In the genomic region with DNA sequence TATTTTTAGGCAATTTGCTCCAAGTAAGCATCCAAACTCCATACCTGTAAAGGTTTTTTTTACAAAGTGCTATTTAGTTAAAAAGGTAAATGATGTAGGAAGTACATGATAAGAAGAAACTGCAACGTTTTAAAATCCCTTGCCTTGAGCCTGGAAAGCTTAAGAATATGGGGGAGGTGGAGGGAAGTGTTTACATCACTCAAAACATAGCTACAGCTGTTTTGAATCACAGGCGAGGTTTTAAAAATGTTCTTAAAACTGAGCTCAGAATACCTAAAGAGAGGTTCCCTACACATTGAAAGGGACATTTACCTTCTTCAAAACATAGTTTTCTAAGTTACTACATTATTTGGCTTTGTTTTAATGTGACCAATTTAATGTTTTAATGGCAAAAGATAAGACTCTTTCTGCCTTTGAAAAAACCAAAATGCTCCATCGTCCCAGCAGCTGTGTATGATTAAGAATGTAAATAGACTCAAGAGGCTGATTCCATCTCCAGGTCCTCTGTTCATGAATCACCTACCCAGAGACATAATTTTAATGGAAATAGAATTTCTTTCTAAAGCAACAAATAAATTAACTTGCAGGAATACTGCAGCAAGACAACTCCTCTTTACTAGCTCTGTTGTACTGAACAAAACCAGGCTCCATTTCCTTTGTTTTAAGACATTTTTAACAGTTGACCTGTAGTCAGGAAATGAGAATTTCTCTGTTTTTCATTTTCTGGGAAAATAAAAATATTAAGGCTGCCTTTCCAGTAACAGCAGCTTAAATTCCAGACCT, we compare ENCODE assay signal across 11 cellular contexts. TPM values are rescaled to one million over a fixed set of nuclear protein-coding genes. Genes with fewer than 3 reads are reported as not detected.
DNase-seq lines count a peak whose midpoint lies in the region; ATAC-seq, FAIRE-seq and TF ChIP-seq lines count a peak whose summit lies in the region.
"Had no signal": no experiment of that assay in that cellular context is flagged by ENCODE, and none has a peak within 500 bp of the region (broad histone marks: within the 10 kb centered on the region; RNA-seq: fewer than 3 reads in every experiment).

No MANE protein-coding gene starts in this region.

- no peak for TF ChIP-seq CTCF in gastroesophageal sphincter (IDR thresholded peaks at IDR 0.05)
- no peak for TF ChIP-seq CTCF in tibial artery (IDR thresholded peaks at IDR 0.05)

- DNase-seq in activated T-cell treated with anti-CD3 and anti-CD28 coated beads, Interleukin-2, amount 50 U/mL, for 72 hours, result no peak
- no peak for DNase-seq in activated T-cell treated with anti-CD3 and anti-CD28 coated beads, Interleukin-2, amount 50 U/mL, for 1 hour
- no peak for DNase-seq in tibial artery
- DNase-seq in NCI-H1694 treated with DMSO at 0.1 percent for 48 hours (lab: John Stamatoyannopoulos, UW), result no peak
- DNase-seq in GM19240 (ENCODE audit: insufficient read length, low spot score), result no peak
- DNase-seq in GM12892 (ENCODE audit: insufficient read length), result no peak
- DNase-seq: CD4-positive, alpha-beta T cell; naive B cell had no signal

- peak overlapping the region; percentile 35 to 63 (median 54) for H3K27ac ChIP-seq in gastroesophageal sphincter
- H3K27ac ChIP-seq in tibial artery, result peak overlapping the region; percentile 37 to 43

- H3K4me1 ChIP-seq in gastroesophageal sphincter (peaks cover 8 to 50% (median 23%) of the 10 kb centered on the region in 3 donors), tibial artery (peaks cover 0 to 38% (median 10%) of the 10 kb centered on the region in 4 donors)

- H3K27me3 Mint-ChIP-seq in activated T-cell treated with anti-CD3 and anti-CD28 coated beads, Interleukin-2, amount 50 U/mL, for 72 hours (ENCODE audit: low read depth), result no peaks in the 10 kb centered on the region
- no peaks in the 10 kb centered on the region for H3K27me3 Mint-ChIP-seq in activated T-helper 17 cell treated with anti-CD3 and anti-CD28 coated beads, Interleukin-2, amount 50 U/mL, for 72 hours
- H3K27me3 Mint-ChIP-seq: CD4-positive, alpha-beta T cell; naive B cell had no signal

- no peaks in the 10 kb centered on the region for H3K36me3 Mint-ChIP-seq in activated T-cell treated with anti-CD3 and anti-CD28 coated beads, Interleukin-2, amount 50 U/mL, for 72 hours (ENCODE audit: insufficient read depth in 2 of 2)
- no peaks in the 10 kb centered on the region for H3K36me3 Mint-ChIP-seq in activated T-helper 17 cell treated with anti-CD3 and anti-CD28 coated beads, Interleukin-2, amount 50 U/mL, for 72 hours (ENCODE audit: low read depth)
- H3K36me3 Mint-ChIP-seq: naive B cell; stimulated activated effector memory CD8-positive, alpha-beta T cell treated with anti-CD3 and anti-CD28 coated beads, Interleukin-12 subunit alpha, Interleukin-12 subunit beta, amount 100 ng/mL, for 72 hours had no signal

- H3K27me3 ChIP-seq in gastroesophageal sphincter (no peaks in the 10 kb centered on the region), tibial artery (no peaks in the 10 kb centered on the region)

- peak overlapping the region; percentile 37 to 50 for H3K4me3 Mint-ChIP-seq in activated T-cell treated with anti-CD3 and anti-CD28 coated beads, Interleukin-2, amount 50 U/mL, for 72 hours
- H3K4me3 Mint-ChIP-seq in activated T-helper 17 cell treated with anti-CD3 and anti-CD28 coated beads, Interleukin-2, amount 50 U/mL, for 72 hours, result peak overlapping the region; percentile 27
- H3K4me3 Mint-ChIP-seq: CD4-positive, alpha-beta T cell; naive B cell; stimulated activated effector memory CD8-positive, alpha-beta T cell treated with anti-CD3 and anti-CD28 coated beads, Interleukin-12 subunit alpha, Interleukin-12 subunit beta, amount 100 ng/mL, for 72 hours had no signal

- H3K4me3 ChIP-seq in gastroesophageal sphincter, result no peak overlapping the region
- H3K4me3 ChIP-seq in tibial artery, result no peak overlapping the region

- 3 to 6% methylated on average over 3 of the region's 3 CpGs for WGBS in gastroesophageal sphincter (ENCODE audit: low coverage in 1 of 2), 2 donors

- no peak for TF ChIP-seq EP300 in gastroesophageal sphincter (IDR thresholded peaks at IDR 0.05)

- H3K9me3 ChIP-seq in gastroesophageal sphincter (no peaks in the 10 kb centered on the region), tibial artery (no peaks in the 10 kb centered on the region)

- intact Hi-C loops in tibial artery (cut with DNase I; ENCODE audit: low total_unique reads), result no loop called here

- H3K36me3 ChIP-seq in gastroesophageal sphincter, result no peaks in the 10 kb centered on the region
- H3K36me3 ChIP-seq in tibial artery, result no peaks in the 10 kb centered on the region

- H3K27ac Mint-ChIP-seq in activated T-cell treated with anti-CD3 and anti-CD28 coated beads, Interleukin-2, amount 50 U/mL, for 72 hours, result no peak overlapping the region
- H3K27ac Mint-ChIP-seq in activated T-helper 17 cell treated with anti-CD3 and anti-CD28 coated beads, Interleukin-2, amount 50 U/mL, for 72 hours, result peak overlapping the region; percentile 4
- H3K27ac Mint-ChIP-seq: CD4-positive, alpha-beta T cell; naive B cell; stimulated activated effector memory CD8-positive, alpha-beta T cell treated with anti-CD3 and anti-CD28 coated beads, Interleukin-12 subunit alpha, Interleukin-12 subunit beta, amount 100 ng/mL, for 72 hours had no signal

- no peak for ATAC-seq in activated T-cell treated with anti-CD3 and anti-CD28 coated beads, Interleukin-2, amount 50 U/mL, for 72 hours (replicated peaks in 1 of 2)
- ATAC-seq in activated T-helper 17 cell treated with anti-CD3 and anti-CD28 coated beads, Interleukin-2, amount 50 U/mL, for 72 hours (replicated peaks), result no peak
- no peak for ATAC-seq in gastroesophageal sphincter
- ATAC-seq: stimulated activated effector memory CD8-positive, alpha-beta T cell treated with anti-CD3 and anti-CD28 coated beads, Interleukin-12 subunit alpha, Interleukin-12 subunit beta, amount 100 ng/mL, for 72 hours had no signal

- H3K9me3 Mint-ChIP-seq in activated T-cell treated with anti-CD3 and anti-CD28 coated beads, Interleukin-2, amount 50 U/mL, for 72 hours, result no peaks in the 10 kb centered on the region
- no peaks in the 10 kb centered on the region for H3K9me3 Mint-ChIP-seq in activated T-helper 17 cell treated with anti-CD3 and anti-CD28 coated beads, Interleukin-2, amount 50 U/mL, for 72 hours
- H3K9me3 Mint-ChIP-seq: CD4-positive, alpha-beta T cell; naive B cell; stimulated activated effector memory CD8-positive, alpha-beta T cell treated with anti-CD3 and anti-CD28 coated beads, Interleukin-12 subunit alpha, Interleukin-12 subunit beta, amount 100 ng/mL, for 72 hours had no signal

- FAIRE-seq in GM12892 (lab: Jason Lieb, UNC), result no peak

- TF ChIP-seq POLR2A in gastroesophageal sphincter (IDR thresholded peaks at IDR 0.05), result no peak
- TF ChIP-seq POLR2A in GM12892 (IDR thresholded peaks at IDR 0.05; ENCODE audit: low read depth, low read length), result no peak

- peaks cover 36% of the 10 kb centered on the region for H3K4me1 Mint-ChIP-seq in activated T-cell treated with anti-CD3 and anti-CD28 coated beads, Interleukin-2, amount 50 U/mL, for 72 hours (ENCODE audit: low read depth)
- no peaks in the 10 kb centered on the region for H3K4me1 Mint-ChIP-seq in activated T-helper 17 cell treated with anti-CD3 and anti-CD28 coated beads, Interleukin-2, amount 50 U/mL, for 72 hours
- H3K4me1 Mint-ChIP-seq: naive B cell; stimulated activated effector memory CD8-positive, alpha-beta T cell treated with anti-CD3 and anti-CD28 coated beads, Interleukin-12 subunit alpha, Interleukin-12 subunit beta, amount 100 ng/mL, for 72 hours had no signal

RNA-seq across cellular contexts. Expression of a gene that starts 33.9 kb away (rescaled TPM):
- 10 to 100 TPM; 59.1 to 75.1 TPM for total RNA-seq in activated T-cell treated with anti-CD3 and anti-CD28 coated beads, Interleukin-2, amount 50 U/mL, for 72 hours
- total RNA-seq in activated T-helper 17 cell treated with anti-CD3 and anti-CD28 coated beads, Interleukin-2, amount 50 U/mL, for 72 hours, result 10 to 100 TPM; 44.5 to 46.5 TPM
- total RNA-seq in gastroesophageal sphincter, result 10 to 100 TPM; 19.7 to 42.6 (median 28.3) TPM
- polyA plus RNA-seq in GM12892 (2012; ENCODE audit: missing spikeins), result 55.8 TPM
